8 cellular contexts compared by ENCODE assay signal in the genomic region with DNA sequence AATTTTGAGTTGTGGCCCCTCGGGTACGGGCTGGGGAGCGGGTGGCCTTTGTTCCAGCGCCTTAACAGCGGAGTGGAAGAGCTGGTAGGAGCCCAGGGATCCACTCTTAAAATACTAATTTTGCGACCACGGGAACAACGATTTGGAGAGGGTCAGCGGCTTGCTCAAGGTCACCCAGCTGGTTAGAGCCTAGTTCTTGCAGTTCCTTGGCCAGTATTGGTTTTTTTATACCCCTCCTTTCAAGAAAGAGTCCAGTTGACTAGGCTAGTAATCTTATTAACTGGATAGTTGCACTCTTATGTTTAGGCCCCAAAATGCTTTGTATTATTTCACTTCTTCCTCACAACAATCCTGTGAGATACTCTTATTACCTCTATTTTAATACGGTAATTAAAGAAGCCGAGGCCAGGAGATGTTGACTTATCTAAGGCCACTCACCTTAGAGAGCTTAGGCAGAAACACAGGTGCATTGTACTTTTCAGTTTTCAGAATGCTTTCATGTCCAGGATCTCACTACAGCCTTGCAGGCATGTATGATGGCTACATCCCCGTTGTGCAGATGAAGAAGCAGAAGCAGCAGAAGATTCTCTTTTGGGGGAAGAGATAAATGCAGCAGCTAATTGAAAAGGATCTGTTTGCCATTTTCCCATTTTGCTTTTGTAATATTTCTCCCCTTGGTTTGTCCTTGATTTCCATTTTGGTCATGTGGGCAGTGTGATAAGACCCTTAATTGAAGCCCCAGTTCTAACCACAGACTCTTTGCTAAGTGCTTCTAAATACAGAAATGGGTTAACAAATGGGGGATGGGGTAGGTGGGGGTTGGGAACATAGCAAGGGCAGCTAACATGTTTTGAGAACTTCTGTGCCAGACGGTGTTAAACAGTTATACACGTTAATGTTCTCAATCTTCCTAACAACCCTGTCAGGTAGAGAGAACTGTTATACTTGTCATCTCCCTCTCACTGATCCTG. TPM values are rescaled to one million over a fixed set of nuclear protein-coding genes. Genes with fewer than 3 reads are reported as not detected.
DNase-seq lines count a peak whose midpoint lies in the region; ATAC-seq and TF ChIP-seq lines count a peak whose summit lies in the region.

No MANE protein-coding gene starts in this region.

- H3K9ac ChIP-seq in GM23248 = peak overlapping the region; percentile 81

- H3K79me2 ChIP-seq in GM23248 (ENCODE audit: insufficient read depth) (peaks cover 56% of the 10 kb centered on the region), OCI-LY7 (ENCODE audit: insufficient read depth, low read depth, low read length) (peaks cover 70% of the 10 kb centered on the region)

- POLR2A ChIA-PET in OCI-LY7 (lab: Charles Lee) = interaction anchor here (1.8 to 2.8 kb wide), 2 partner anchors 10 to 28 kb away, joined by 4 to 16 read pairs; no protein-coding TSS in a partner anchor

- intact Hi-C loops in OCI-LY7 (cut with micrococcal nuclease; ENCODE audit: unreplicated experiment) = loop anchor here (1.0 to 5.0 kb wide), 2 partner anchors 23 to 88 kb away; no protein-coding TSS in a partner anchor
- intact Hi-C loops in ovary (cut with DNase I) = no loop called here

- H3K36me3 Mint-ChIP-seq in endothelial cell (ENCODE audit: low read depth, unreplicated experiment) = peaks cover 29% of the 10 kb centered on the region

- peaks cover 6% of the 10 kb centered on the region for H3F3A ChIP-seq in GM23248 (ENCODE audit: insufficient read depth)

- no peaks in the 10 kb centered on the region for H3K27me3 ChIP-seq in GM23248 (replicated peaks; ENCODE audit: insufficient read depth)
- H3K27me3 ChIP-seq in ovary = no peaks in the 10 kb centered on the region

- no peak for TF ChIP-seq POLR2A in ovary (IDR thresholded peaks at IDR 0.05)

- no peak for ATAC-seq in GM19023 (IDR thresholded peaks at IDR 0.05; ENCODE audit: unreplicated experiment)

- DNase-seq in GM23248 (no peak), OCI-LY7 (ENCODE audit: low spot score) (peak; percentile 63), endothelial cell (ENCODE audit: low spot score) (no peak), ovary (no peak), HuH-7 (ENCODE audit: low spot score) (no peak), cortex of kidney (lab: John Stamatoyannopoulos, UW) (no peak), NK-92 (lab: John Stamatoyannopoulos, UW; ENCODE audit: unreplicated experiment) (no peak)

- in situ Hi-C loops in GM23248 (cut with MboI) = no loop called here

- H4K20me1 ChIP-seq in GM23248 (ENCODE audit: insufficient read depth) (no peaks in the 10 kb centered on the region), OCI-LY7 (ENCODE audit: insufficient read depth, low read length) (peaks cover 18% of the 10 kb centered on the region)

- H3K9me2 ChIP-seq in GM23248 (ENCODE audit: insufficient read depth) = no peaks in the 10 kb centered on the region
- no peaks in the 10 kb centered on the region for H3K9me2 ChIP-seq in OCI-LY7 (ENCODE audit: insufficient read depth, low read length)

- TSS peak; percentile 67 for BruUV-seq in OCI-LY7 (replicated peaks; lab: Mats Ljungman, UMichigan)

- TF ChIP-seq EP300 in ovary (IDR thresholded peaks at IDR 0.05) = no peak

- peak overlapping the region; percentile 78 for H3K4me2 ChIP-seq in GM23248 (ENCODE audit: unreplicated experiment)
- H3K4me2 ChIP-seq in OCI-LY7 (ENCODE audit: low read length) = peak overlapping the region; percentile 87

- H3K4me1 ChIP-seq in GM23248 (ENCODE audit: insufficient read depth) (peaks cover 7% of the 10 kb centered on the region; the same call in 1 of the 2 replicates), OCI-LY7 (ENCODE audit: insufficient read depth, low read length, poor library complexity, severe bottlenecking) (peaks cover 64% of the 10 kb centered on the region), ovary (ENCODE audit: insufficient read depth) (peaks cover 4% of the 10 kb centered on the region)

- H3K4me3 ChIP-seq in GM23248 (peak overlapping the region; percentile 81), OCI-LY7 (ENCODE audit: low read depth, low read length, poor library complexity, severe bottlenecking) (peak overlapping the region; percentile 90), ovary (peak overlapping the region; percentile 75)

- no peaks in the 10 kb centered on the region for H3K9me3 Mint-ChIP-seq in endothelial cell (ENCODE audit: unreplicated experiment)

- no peaks in the 10 kb centered on the region for H3K36me3 ChIP-seq in GM23248 (ENCODE audit: low read depth)
- H3K36me3 ChIP-seq in OCI-LY7 (ENCODE audit: insufficient read depth, low read length) = peaks cover 58% of the 10 kb centered on the region
- no peaks in the 10 kb centered on the region for H3K36me3 ChIP-seq in ovary

- H2AFZ ChIP-seq in GM23248 = peak overlapping the region; percentile 63
- H2AFZ ChIP-seq in OCI-LY7 (ENCODE audit: low read length) = no peak overlapping the region

- H3K4me1 Mint-ChIP-seq in endothelial cell (ENCODE audit: unreplicated experiment) = peaks cover 44% of the 10 kb centered on the region

- peak overlapping the region; percentile 98 for H3K4me3 Mint-ChIP-seq in endothelial cell (ENCODE audit: unreplicated experiment)

- H3K27ac Mint-ChIP-seq in endothelial cell (ENCODE audit: unreplicated experiment) = peak overlapping the region; percentile 66

- no peaks in the 10 kb centered on the region for H3K9me3 ChIP-seq in GM23248 (ENCODE audit: low read depth)
- H3K9me3 ChIP-seq in OCI-LY7 (ENCODE audit: low read length) = no peaks in the 10 kb centered on the region; the same call in 1 of the 2 replicates
- no peaks in the 10 kb centered on the region for H3K9me3 ChIP-seq in ovary

- CTCF ChIA-PET in OCI-LY7 (lab: Charles Lee; ENCODE audit: unreplicated experiment) = interaction anchor here (0.6 kb wide), 1 partner anchor 236 kb away, joined by 3 read pairs; no protein-coding TSS in a partner anchor

- no peak overlapping the region for H3K27ac ChIP-seq in GM23248
- H3K27ac ChIP-seq in OCI-LY7 (ENCODE audit: low read depth, low read length, poor library complexity, severe bottlenecking) = peak overlapping the region; percentile 84
- H3K27ac ChIP-seq in ovary = peak overlapping the region; percentile 89 to 98

- 18% methylated on average over 14 of the region's 14 CpGs for WGBS in GM23248 (ENCODE audit: low coverage in 1 of 2, low lambda C conversion rate in 2 of 2, missing lambda C conversion rate in 2 of 2), 2 experiments
- WGBS in ovary, 3 donors = 13 to 15% (median 14%) methylated on average over 14 of the region's 14 CpGs

- H3K27me3 Mint-ChIP-seq in endothelial cell (ENCODE audit: unreplicated experiment) = peaks cover 10% of the 10 kb centered on the region

- TF ChIP-seq CTCF in OCI-LY7 (conservative IDR thresholded peaks at IDR 0.05; ENCODE audit: low read length) (no peak), endothelial cell (IDR thresholded peaks at IDR 0.05; ENCODE audit: unreplicated experiment) (no peak), ovary (IDR thresholded peaks at IDR 0.05) (no peak)

RNA-seq across cellular contexts. Expression of a gene that starts 1.4 kb away (rescaled TPM):
- total RNA-seq in GM23248 (2014; rRNA removed; shearing (Covaris generic)) = 26.5 and 31.9 TPM in 2 replicates
- polyA plus RNA-seq in GM23248 (2016; fragmentation: Nextera tagmentation; extraction: Ambion mirVana) (23.6 and 25.0 TPM in 2 replicates), ovary (10 to 100 TPM; 38.7 to 94.9 TPM)
- total RNA-seq in OCI-LY7 (2014; rRNA removed; shearing (Covaris generic)) = 132 and 167 TPM in 2 replicates
- total RNA-seq in OCI-LY7 (2022) (312 and 330 TPM in 2 replicates), endothelial cell (ENCODE audit: unreplicated experiment) (200 TPM), ovary (100 to 1,000 TPM in 1 of 7 donors, 10 to 100 TPM in 6; 29.2 to 215 (median 74.1) TPM)

RNA-seq across cellular contexts. Expression of a gene that starts 33.8 kb away (rescaled TPM):
- total RNA-seq in GM23248 (2014; rRNA removed; shearing (Covaris generic)) = 3.9 and 4.0 TPM in 2 replicates
- 4.4 and 5.3 TPM in 2 replicates for polyA plus RNA-seq in GM23248 (2016; fragmentation: Nextera tagmentation; extraction: Ambion mirVana)
- 21.7 and 23.8 TPM in 2 replicates for total RNA-seq in OCI-LY7 (2014; rRNA removed; shearing (Covaris generic))
- 17.3 and 17.4 TPM in 2 replicates for total RNA-seq in OCI-LY7 (2022)
- total RNA-seq in endothelial cell (ENCODE audit: unreplicated experiment) = 8.8 TPM
- total RNA-seq in ovary = 10 to 100 TPM in 1 of 7 donors, 1 to 10 TPM in 6; 7.9 to 13.3 (median 8.8) TPM
- 1 to 10 TPM; 1.3 to 4.9 TPM for polyA plus RNA-seq in ovary
